ENCODE assay signal across 1 cellular context in the genomic region with DNA sequence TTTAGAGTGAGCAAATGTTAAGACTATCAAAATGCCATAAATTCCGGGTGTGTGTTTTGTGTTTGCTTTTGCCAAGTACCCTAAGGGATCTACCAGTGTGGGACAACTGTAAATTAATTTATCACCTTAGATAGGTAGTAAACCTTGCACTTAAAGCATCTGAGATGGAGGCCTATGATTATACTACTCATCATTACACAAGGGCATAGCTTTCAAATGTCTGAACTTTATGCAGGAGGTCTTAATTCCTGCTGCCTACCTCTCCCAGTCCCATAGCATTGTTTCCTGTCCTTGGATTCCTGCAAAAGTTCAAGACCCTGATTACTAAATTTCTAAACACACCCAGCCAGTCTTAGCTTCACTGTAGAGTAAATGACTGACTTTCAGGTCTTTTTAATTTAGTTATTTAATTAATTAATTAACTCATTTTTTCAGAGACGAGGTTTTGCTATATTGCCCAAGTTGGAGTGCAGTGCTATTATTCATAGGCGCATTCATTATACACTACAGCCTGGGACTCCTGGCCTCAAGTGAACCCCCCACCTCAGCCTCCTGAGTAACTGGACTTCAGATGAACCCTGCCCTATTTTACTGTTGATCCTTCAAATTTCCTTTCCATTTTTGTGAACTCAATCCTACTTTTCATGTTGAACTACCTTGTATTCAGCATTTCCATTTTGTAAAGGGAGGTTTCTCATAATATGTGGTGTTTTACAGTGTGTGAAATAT.
TF ChIP-seq lines count a peak whose summit lies in the region.

No MANE protein-coding gene starts in this region.

TF ChIP-seq in GM23338, 12 proteins besides CTCF, POLR2A, EP300 and RAD21 (continued from another document):
- TF ChIP-seq, protein P1, sequence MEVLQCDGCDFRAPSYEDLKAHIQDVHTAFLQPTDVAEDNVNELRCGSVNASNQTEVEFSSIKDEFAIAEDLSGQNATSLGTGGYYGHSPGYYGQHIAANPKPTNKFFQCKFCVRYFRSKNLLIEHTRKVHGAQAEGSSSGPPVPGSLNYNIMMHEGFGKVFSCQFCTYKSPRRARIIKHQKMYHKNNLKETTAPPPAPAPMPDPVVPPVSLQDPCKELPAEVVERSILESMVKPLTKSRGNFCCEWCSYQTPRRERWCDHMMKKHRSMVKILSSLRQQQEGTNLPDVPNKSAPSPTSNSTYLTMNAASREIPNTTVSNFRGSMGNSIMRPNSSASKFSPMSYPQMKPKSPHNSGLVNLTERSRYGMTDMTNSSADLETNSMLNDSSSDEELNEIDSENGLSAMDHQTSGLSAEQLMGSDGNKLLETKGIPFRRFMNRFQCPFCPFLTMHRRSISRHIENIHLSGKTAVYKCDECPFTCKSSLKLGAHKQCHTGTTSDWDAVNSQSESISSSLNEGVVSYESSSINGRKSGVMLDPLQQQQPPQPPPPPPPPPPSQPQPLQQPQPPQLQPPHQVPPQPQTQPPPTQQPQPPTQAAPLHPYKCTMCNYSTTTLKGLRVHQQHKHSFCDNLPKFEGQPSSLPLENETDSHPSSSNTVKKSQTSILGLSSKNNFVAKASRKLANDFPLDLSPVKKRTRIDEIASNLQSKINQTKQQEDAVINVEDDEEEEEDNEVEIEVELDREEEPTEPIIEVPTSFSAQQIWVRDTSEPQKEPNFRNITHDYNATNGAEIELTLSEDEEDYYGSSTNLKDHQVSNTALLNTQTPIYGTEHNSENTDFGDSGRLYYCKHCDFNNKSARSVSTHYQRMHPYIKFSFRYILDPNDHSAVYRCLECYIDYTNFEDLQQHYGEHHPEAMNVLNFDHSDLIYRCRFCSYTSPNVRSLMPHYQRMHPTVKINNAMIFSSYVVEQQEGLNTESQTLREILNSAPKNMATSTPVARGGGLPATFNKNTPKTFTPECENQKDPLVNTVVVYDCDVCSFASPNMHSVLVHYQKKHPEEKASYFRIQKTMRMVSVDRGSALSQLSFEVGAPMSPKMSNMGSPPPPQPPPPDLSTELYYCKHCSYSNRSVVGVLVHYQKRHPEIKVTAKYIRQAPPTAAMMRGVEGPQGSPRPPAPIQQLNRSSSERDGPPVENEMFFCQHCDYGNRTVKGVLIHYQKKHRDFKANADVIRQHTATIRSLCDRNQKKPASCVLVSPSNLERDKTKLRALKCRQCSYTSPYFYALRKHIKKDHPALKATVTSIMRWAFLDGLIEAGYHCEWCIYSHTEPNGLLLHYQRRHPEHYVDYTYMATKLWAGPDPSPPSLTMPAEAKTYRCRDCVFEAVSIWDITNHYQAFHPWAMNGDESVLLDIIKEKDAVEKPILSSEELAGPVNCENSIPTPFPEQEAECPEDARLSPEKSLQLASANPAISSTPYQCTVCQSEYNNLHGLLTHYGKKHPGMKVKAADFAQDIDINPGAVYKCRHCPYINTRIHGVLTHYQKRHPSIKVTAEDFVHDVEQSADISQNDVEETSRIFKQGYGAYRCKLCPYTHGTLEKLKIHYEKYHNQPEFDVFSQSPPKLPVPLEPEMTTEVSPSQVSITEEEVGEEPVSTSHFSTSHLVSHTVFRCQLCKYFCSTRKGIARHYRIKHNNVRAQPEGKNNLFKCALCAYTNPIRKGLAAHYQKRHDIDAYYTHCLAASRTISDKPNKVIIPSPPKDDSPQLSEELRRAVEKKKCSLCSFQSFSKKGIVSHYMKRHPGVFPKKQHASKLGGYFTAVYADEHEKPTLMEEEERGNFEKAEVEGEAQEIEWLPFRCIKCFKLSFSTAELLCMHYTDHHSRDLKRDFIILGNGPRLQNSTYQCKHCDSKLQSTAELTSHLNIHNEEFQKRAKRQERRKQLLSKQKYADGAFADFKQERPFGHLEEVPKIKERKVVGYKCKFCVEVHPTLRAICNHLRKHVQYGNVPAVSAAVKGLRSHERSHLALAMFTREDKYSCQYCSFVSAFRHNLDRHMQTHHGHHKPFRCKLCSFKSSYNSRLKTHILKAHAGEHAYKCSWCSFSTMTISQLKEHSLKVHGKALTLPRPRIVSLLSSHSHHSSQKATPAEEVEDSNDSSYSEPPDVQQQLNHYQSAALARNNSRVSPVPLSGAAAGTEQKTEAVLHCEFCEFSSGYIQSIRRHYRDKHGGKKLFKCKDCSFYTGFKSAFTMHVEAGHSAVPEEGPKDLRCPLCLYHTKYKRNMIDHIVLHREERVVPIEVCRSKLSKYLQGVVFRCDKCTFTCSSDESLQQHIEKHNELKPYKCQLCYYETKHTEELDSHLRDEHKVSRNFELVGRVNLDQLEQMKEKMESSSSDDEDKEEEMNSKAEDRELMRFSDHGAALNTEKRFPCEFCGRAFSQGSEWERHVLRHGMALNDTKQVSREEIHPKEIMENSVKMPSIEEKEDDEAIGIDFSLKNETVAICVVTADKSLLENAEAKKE (CRISPR knock-in tag; IDR thresholded peaks at IDR 0.05), result no peak
- TF ChIP-seq, protein P2, sequence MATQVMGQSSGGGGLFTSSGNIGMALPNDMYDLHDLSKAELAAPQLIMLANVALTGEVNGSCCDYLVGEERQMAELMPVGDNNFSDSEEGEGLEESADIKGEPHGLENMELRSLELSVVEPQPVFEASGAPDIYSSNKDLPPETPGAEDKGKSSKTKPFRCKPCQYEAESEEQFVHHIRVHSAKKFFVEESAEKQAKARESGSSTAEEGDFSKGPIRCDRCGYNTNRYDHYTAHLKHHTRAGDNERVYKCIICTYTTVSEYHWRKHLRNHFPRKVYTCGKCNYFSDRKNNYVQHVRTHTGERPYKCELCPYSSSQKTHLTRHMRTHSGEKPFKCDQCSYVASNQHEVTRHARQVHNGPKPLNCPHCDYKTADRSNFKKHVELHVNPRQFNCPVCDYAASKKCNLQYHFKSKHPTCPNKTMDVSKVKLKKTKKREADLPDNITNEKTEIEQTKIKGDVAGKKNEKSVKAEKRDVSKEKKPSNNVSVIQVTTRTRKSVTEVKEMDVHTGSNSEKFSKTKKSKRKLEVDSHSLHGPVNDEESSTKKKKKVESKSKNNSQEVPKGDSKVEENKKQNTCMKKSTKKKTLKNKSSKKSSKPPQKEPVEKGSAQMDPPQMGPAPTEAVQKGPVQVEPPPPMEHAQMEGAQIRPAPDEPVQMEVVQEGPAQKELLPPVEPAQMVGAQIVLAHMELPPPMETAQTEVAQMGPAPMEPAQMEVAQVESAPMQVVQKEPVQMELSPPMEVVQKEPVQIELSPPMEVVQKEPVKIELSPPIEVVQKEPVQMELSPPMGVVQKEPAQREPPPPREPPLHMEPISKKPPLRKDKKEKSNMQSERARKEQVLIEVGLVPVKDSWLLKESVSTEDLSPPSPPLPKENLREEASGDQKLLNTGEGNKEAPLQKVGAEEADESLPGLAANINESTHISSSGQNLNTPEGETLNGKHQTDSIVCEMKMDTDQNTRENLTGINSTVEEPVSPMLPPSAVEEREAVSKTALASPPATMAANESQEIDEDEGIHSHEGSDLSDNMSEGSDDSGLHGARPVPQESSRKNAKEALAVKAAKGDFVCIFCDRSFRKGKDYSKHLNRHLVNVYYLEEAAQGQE (IDR thresholded peaks at IDR 0.05; ENCODE audit: unreplicated experiment), result no peak
- no peak for TF ChIP-seq EZH2 (IDR thresholded peaks at IDR 0.05; ENCODE audit: low read depth, unreplicated experiment)
